9 cellular contexts compared by ENCODE assay signal in the genomic region with DNA sequence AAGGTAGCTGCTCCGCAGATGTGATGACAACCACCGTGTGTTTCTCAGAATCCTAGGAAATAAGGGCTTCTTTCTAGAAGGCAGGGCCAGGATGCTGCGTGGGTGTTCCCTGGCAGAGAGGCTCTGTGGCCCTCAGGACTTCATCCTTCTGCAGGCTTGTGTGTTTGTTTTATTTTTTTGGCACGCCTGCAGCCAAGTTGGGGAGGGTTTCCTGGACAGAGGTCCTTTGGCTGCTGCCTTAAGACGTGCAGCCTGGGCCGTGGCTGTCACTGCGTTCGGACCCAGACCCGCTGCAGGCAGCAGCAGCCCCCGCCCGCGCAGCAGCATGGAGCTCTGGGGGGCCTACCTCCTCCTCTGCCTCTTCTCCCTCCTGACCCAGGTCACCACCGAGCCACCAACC. TPM values are rescaled to one million over a fixed set of nuclear protein-coding genes. Genes with fewer than 3 reads are reported as not detected.
DNase-seq lines count a peak whose midpoint lies in the region; ATAC-seq and TF ChIP-seq lines count a peak whose summit lies in the region.
"Had no signal": no experiment of that assay in that cellular context is flagged by ENCODE, and none has a peak within 500 bp of the region (broad histone marks: within the 10 kb centered on the region; RNA-seq: fewer than 3 reads in every experiment).

A gene with protein sequence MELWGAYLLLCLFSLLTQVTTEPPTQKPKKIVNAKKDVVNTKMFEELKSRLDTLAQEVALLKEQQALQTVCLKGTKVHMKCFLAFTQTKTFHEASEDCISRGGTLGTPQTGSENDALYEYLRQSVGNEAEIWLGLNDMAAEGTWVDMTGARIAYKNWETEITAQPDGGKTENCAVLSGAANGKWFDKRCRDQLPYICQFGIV (plus strand): TSS at position 266 of the 400 bp plus-strand sequence. CDS start 60 bp downstream, at position 326.

- H2BK120ac ChIP-seq in mesenchymal stem cell (ENCODE audit: low read depth, low read length): no peak within 1 kb of the TSS

- no peaks in the 10 kb centered on the region for H3K4me1 Mint-ChIP-seq in stimulated activated memory B cell treated with anti-CD40 and anti-IgM and Interleukin-4, amounts not matched to agents 10 μg/mL and 1 μg/mL and 100 μg/mL, for 72 hours

- H3K4me1 ChIP-seq in mesenchymal stem cell (ENCODE audit: control insufficient read depth, insufficient read depth, low read depth, low read length): peaks cover 29% of the 10 kb centered on the region
- H3K4me1 ChIP-seq in thoracic aorta (ENCODE audit: control insufficient read depth in 1 of 2, low read depth in 2 of 2): peaks cover 27 to 63% of the 10 kb centered on the region in 2 donors

- H3K27ac ChIP-seq in dorsolateral prefrontal cortex (peak within 1 kb of the TSS in 27 of 59 donors; percentile 6 to 69 (median 36)), mesenchymal stem cell (ENCODE audit: low read length, poor library complexity, severe bottlenecking) (no peak within 1 kb of the TSS), thoracic aorta (peak within 1 kb of the TSS; percentile 42 to 48)

- no peaks in the 10 kb centered on the region for H3K9me3 ChIP-seq in mesenchymal stem cell (ENCODE audit: control insufficient read depth, low read length)
- H3K9me3 ChIP-seq in thoracic aorta: no peaks in the 10 kb centered on the region

- TF ChIP-seq CTCF in dorsolateral prefrontal cortex (IDR thresholded peaks at IDR 0.05 in 54 of 56, conservative IDR thresholded peaks at IDR 0.05 in 2 of 56; ENCODE audit: low read depth in 1 of 56, partially characterized antibody in 56 of 56) (no peak), thoracic aorta (IDR thresholded peaks at IDR 0.05) (no peak)

- DNase-seq in NCI-H69 (lab: John Stamatoyannopoulos, UW) (peak; percentile 15), dorsolateral prefrontal cortex (peak in 1 of 10 donors; percentile 14), mesenchymal stem cell (no peak), thoracic aorta (ENCODE audit: low spot score) (no peak), NCI-H2107 treated with DMSO at 0.1 percent for 48 hours (lab: John Stamatoyannopoulos, UW; ENCODE audit: unreplicated experiment) (no peak), NCI-H2227 (lab: John Stamatoyannopoulos, UW; ENCODE audit: unreplicated experiment) (no peak)
- DNase-seq: NCI-H2171 had no signal

- no peak within 1 kb of the TSS for H2BK15ac ChIP-seq in mesenchymal stem cell (ENCODE audit: low read depth, poor library complexity, severe bottlenecking)

- peak within 1 kb of the TSS in 34 of 59 donors; percentile 1 to 52 (median 30) for H3K4me3 ChIP-seq in dorsolateral prefrontal cortex
- H3K4me3 ChIP-seq in mesenchymal stem cell (ENCODE audit: insufficient read depth in 1 of 2, low read depth in 1 of 2, low read length in 2 of 2): peak within 1 kb of the TSS in 1 of 2 experiments; percentile 70
- H3K4me3 ChIP-seq in thoracic aorta: peak within 1 kb of the TSS; percentile 59

- intact Hi-C loops in dorsolateral prefrontal cortex (cut with DNase I): no loop called here

- no peak within 1 kb of the TSS for H4K91ac ChIP-seq in mesenchymal stem cell (ENCODE audit: low read length)

- peak within 1 kb of the TSS in 1 of 2 experiments; percentile 25 for H3K18ac ChIP-seq in mesenchymal stem cell (ENCODE audit: low read depth in 1 of 2, low read length in 2 of 2)

- peak; percentile 10 for ATAC-seq in thoracic aorta (ENCODE audit: insufficient number of reproducible peaks, low FRiP score, low read depth)
- ATAC-seq in activated CD4-positive, CD25-positive, alpha-beta regulatory T cell treated with anti-CD3 and anti-CD28 coated beads, Interleukin-2, amount 50 U/mL, for 24 hours: no peak
- ATAC-seq in stimulated activated memory B cell treated with anti-CD40 and anti-IgM and Interleukin-4, amounts not matched to agents 10 μg/mL and 1 μg/mL and 100 μg/mL, for 72 hours: no peak

- H4K8ac ChIP-seq in mesenchymal stem cell (ENCODE audit: low read length): no peak within 1 kb of the TSS

- no peak within 1 kb of the TSS for H3K14ac ChIP-seq in mesenchymal stem cell (ENCODE audit: low read length in 2 of 2)

- WGBS in mesenchymal stem cell: 87% methylated on average over 12 of the region's 13 CpGs

- H2AFZ ChIP-seq in mesenchymal stem cell (ENCODE audit: low read depth, low read length): no peak within 1 kb of the TSS

- H3K4ac ChIP-seq in mesenchymal stem cell (ENCODE audit: low read depth in 1 of 2, low read length in 2 of 2): no peak within 1 kb of the TSS

- peak within 1 kb of the TSS; percentile 82 for H3K9ac ChIP-seq in mesenchymal stem cell (ENCODE audit: low read length)

- H3K36me3 ChIP-seq in mesenchymal stem cell (ENCODE audit: control insufficient read depth in 1 of 2, insufficient read depth in 2 of 2, low read depth in 1 of 2, low read length in 2 of 2) (peaks cover 0 to 3% of the 10 kb centered on the region in 2 experiments), thoracic aorta (no peaks in the 10 kb centered on the region)

- H3K36me3 Mint-ChIP-seq in stimulated activated memory B cell treated with anti-CD40 and anti-IgM and Interleukin-4, amounts not matched to agents 10 μg/mL and 1 μg/mL and 100 μg/mL, for 72 hours: no peaks in the 10 kb centered on the region

- H3K23ac ChIP-seq in mesenchymal stem cell (ENCODE audit: low read length in 2 of 2): no peak within 1 kb of the TSS

- no peak within 1 kb of the TSS for H3K27ac Mint-ChIP-seq in stimulated activated memory B cell treated with anti-CD40 and anti-IgM and Interleukin-4, amounts not matched to agents 10 μg/mL and 1 μg/mL and 100 μg/mL, for 72 hours

- H2BK12ac ChIP-seq in mesenchymal stem cell (ENCODE audit: low read length in 2 of 2): no peak within 1 kb of the TSS

- H2AK5ac ChIP-seq in mesenchymal stem cell (ENCODE audit: low read length, severe bottlenecking): peak within 1 kb of the TSS; percentile 26

- H3K4me3 Mint-ChIP-seq in stimulated activated memory B cell treated with anti-CD40 and anti-IgM and Interleukin-4, amounts not matched to agents 10 μg/mL and 1 μg/mL and 100 μg/mL, for 72 hours: no peak within 1 kb of the TSS

- H3K79me1 ChIP-seq in mesenchymal stem cell (replicated peaks; ENCODE audit: low read length, poor library complexity, severe bottlenecking): no peaks in the 10 kb centered on the region

- H3K9me3 Mint-ChIP-seq in stimulated activated memory B cell treated with anti-CD40 and anti-IgM and Interleukin-4, amounts not matched to agents 10 μg/mL and 1 μg/mL and 100 μg/mL, for 72 hours: no peaks in the 10 kb centered on the region

- peaks cover 37% of the 10 kb centered on the region for H3K27me3 Mint-ChIP-seq in stimulated activated memory B cell treated with anti-CD40 and anti-IgM and Interleukin-4, amounts not matched to agents 10 μg/mL and 1 μg/mL and 100 μg/mL, for 72 hours

- no peak within 1 kb of the TSS for H2BK5ac ChIP-seq in mesenchymal stem cell (ENCODE audit: low read depth, low read length, poor library complexity, severe bottlenecking)

- no peak within 1 kb of the TSS for H3K4me2 ChIP-seq in mesenchymal stem cell (ENCODE audit: low read length, poor library complexity, severe bottlenecking)

- no peaks in the 10 kb centered on the region for H3K27me3 ChIP-seq in dorsolateral prefrontal cortex
- H3K27me3 ChIP-seq in mesenchymal stem cell (ENCODE audit: control insufficient read depth in 1 of 2, insufficient read depth in 1 of 2, low read length in 2 of 2): no peaks in the 10 kb centered on the region
- no peaks in the 10 kb centered on the region for H3K27me3 ChIP-seq in thoracic aorta (replicated peaks; ENCODE audit: insufficient read depth)

RNA-seq across cellular contexts. Expression of the gene that starts here (rescaled TPM):
- total RNA-seq in dorsolateral prefrontal cortex: 10 to 100 TPM in 83 of 120 experiments, 1 to 10 TPM in 37; 1.3 to 68.1 (median 13.9) TPM
- 0.51 TPM for polyA plus RNA-seq in mesenchymal stem cell (2013, experiment 1 of 2)
- 0.70 TPM for polyA plus RNA-seq in mesenchymal stem cell (2013, experiment 2 of 2)
- total RNA-seq in thoracic aorta: 100 to 1,000 TPM in 1 of 2 donors, 10 to 100 TPM in 1; 96.6 to 202 TPM
